1 cellular context compared by ENCODE assay signal in the genomic region with DNA sequence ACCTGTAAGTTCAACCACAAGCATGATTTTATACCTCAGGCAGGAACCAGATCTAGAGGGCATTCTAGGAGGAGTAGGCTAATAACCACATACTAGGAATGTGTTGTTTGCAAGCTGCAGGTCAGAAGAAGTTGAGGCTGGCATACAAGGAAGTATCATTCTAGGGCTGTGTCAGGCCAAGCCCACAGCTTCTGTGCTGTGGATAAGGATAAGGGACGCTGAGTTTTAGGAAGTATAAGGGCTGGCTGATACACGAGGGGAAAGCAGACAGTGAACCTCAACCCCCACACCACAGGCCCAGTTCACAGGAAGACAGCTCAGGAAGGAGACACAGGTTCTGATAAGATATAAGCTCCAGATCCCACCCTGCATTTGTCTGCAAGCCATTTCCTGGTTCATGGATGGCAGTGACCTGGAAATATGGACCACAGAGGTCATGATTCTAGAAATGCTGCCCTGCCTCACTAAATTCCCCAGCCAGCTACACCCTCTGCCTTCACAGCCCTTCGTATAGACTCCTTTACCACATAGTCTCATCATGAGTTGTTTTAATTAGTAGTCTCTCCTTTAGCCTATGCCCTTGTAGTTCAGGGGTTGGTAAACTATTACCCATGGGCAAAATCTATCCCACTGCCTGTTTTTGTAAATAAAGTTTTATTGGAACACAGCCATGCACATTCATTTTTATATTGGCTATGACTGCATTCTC.
TF ChIP-seq lines count a peak whose summit lies in the region.

No MANE protein-coding gene starts in this region.

TF ChIP-seq in K562, 482 proteins besides CTCF, POLR2A, EP300 and RAD21 (continued from another document and continues in another):
- TF ChIP-seq MTA1 (IDR thresholded peaks at IDR 0.05; ENCODE audit: borderline replicate concordance) (0 out of 2 replicates have a peak, but pooled peaks have one; percentile 25), CREB1 (IDR thresholded peaks at IDR 0.05) (0 out of 2 replicates have a peak, but pooled peaks have one; percentile 35), CREB1 (CRISPR knock-in tag; IDR thresholded peaks at IDR 0.05) (no peak), RERE (CRISPR knock-in tag; IDR thresholded peaks at IDR 0.05; ENCODE audit: borderline replicate concordance) (no peak), JUNB (CRISPR knock-in tag; conservative IDR thresholded peaks at IDR 0.05) (no peak), JUN (IDR thresholded peaks at IDR 0.05; ENCODE audit: borderline replicate concordance, low read depth, low read length) (peak; percentile 37; the same call in 1 of the 2 replicates), JUN (CRISPR knock-in tag; IDR thresholded peaks at IDR 0.05; ENCODE audit: borderline replicate concordance) (no peak), LEF1 (IDR thresholded peaks at IDR 0.05) (peak; percentile 87), CHD4 (IDR thresholded peaks at IDR 0.05; ENCODE audit: insufficient read depth, insufficient replicate concordance, low read depth, low read length, poor library complexity, severe bottlenecking) (no peak), SIN3A (IDR thresholded peaks at IDR 0.05; ENCODE audit: borderline replicate concordance in 2 of 2, control insufficient read depth in 1 of 2, low read depth in 2 of 2, low read length in 2 of 2) (no peak), ZNF263 (CRISPR knock-in tag; IDR thresholded peaks at IDR 0.05; ENCODE audit: borderline replicate concordance) (no peak), STAT6 (CRISPR knock-in tag; IDR thresholded peaks at IDR 0.05) (no peak), ZNF668 (CRISPR knock-in tag; IDR thresholded peaks at IDR 0.05) (no peak), ZNF507 (tag; conservative IDR thresholded peaks at IDR 0.05) (no peak), PHB2 (IDR thresholded peaks at IDR 0.05; ENCODE audit: low read depth) (no peak; the same call in 1 of the 2 replicates), GTF3C2 (IDR thresholded peaks at IDR 0.05; ENCODE audit: borderline replicate concordance, extremely low read depth, insufficient read length) (no peak), ZNF436 (CRISPR knock-in tag; IDR thresholded peaks at IDR 0.05) (no peak), POLR2H (tag; IDR thresholded peaks at IDR 0.05; ENCODE audit: low read depth) (peak; percentile 71), NFIC (IDR thresholded peaks at IDR 0.05) (peak; percentile 80), SMARCE1 (IDR thresholded peaks at IDR 0.05) (peak; percentile 87; the same call in 1 of the 2 replicates), ZNF444 (CRISPR knock-in tag; IDR thresholded peaks at IDR 0.05) (no peak), YBX1 (IDR thresholded peaks at IDR 0.05) (no peak), ZBTB7A (IDR thresholded peaks at IDR 0.05; ENCODE audit: borderline replicate concordance, control insufficient read depth, low read depth, low read length) (peak; percentile 31; the same call in 1 of the 2 replicates), CHD2 (IDR thresholded peaks at IDR 0.05; ENCODE audit: low read depth, low read length) (no peak), ZNF830 (CRISPR knock-in tag; IDR thresholded peaks at IDR 0.05) (no peak), CUX1 (CRISPR knock-in tag; IDR thresholded peaks at IDR 0.05) (no peak), HNRNPL (IDR thresholded peaks at IDR 0.05; ENCODE audit: low read depth, low read length) (no peak), ZNF143 (CRISPR knock-in tag; IDR thresholded peaks at IDR 0.05) (no peak), CBX5 (IDR thresholded peaks at IDR 0.05; ENCODE audit: borderline replicate concordance, low read depth) (no peak)
- TF ChIP-seq, protein P1, sequence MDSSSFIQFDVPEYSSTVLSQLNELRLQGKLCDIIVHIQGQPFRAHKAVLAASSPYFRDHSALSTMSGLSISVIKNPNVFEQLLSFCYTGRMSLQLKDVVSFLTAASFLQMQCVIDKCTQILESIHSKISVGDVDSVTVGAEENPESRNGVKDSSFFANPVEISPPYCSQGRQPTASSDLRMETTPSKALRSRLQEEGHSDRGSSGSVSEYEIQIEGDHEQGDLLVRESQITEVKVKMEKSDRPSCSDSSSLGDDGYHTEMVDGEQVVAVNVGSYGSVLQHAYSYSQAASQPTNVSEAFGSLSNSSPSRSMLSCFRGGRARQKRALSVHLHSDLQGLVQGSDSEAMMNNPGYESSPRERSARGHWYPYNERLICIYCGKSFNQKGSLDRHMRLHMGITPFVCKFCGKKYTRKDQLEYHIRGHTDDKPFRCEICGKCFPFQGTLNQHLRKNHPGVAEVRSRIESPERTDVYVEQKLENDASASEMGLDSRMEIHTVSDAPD (CRISPR knock-in tag; IDR thresholded peaks at IDR 0.05): no peak
- TF ChIP-seq, protein P2, sequence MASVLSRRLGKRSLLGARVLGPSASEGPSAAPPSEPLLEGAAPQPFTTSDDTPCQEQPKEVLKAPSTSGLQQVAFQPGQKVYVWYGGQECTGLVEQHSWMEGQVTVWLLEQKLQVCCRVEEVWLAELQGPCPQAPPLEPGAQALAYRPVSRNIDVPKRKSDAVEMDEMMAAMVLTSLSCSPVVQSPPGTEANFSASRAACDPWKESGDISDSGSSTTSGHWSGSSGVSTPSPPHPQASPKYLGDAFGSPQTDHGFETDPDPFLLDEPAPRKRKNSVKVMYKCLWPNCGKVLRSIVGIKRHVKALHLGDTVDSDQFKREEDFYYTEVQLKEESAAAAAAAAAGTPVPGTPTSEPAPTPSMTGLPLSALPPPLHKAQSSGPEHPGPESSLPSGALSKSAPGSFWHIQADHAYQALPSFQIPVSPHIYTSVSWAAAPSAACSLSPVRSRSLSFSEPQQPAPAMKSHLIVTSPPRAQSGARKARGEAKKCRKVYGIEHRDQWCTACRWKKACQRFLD (CRISPR knock-in tag; IDR thresholded peaks at IDR 0.05): peak; percentile 68
- TF ChIP-seq, protein P3, sequence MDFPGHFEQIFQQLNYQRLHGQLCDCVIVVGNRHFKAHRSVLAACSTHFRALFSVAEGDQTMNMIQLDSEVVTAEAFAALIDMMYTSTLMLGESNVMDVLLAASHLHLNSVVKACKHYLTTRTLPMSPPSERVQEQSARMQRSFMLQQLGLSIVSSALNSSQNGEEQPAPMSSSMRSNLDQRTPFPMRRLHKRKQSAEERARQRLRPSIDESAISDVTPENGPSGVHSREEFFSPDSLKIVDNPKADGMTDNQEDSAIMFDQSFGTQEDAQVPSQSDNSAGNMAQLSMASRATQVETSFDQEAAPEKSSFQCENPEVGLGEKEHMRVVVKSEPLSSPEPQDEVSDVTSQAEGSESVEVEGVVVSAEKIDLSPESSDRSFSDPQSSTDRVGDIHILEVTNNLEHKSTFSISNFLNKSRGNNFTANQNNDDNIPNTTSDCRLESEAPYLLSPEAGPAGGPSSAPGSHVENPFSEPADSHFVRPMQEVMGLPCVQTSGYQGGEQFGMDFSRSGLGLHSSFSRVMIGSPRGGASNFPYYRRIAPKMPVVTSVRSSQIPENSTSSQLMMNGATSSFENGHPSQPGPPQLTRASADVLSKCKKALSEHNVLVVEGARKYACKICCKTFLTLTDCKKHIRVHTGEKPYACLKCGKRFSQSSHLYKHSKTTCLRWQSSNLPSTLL (IDR thresholded peaks at IDR 0.05): no peak
